13 cellular contexts compared by ENCODE assay signal in the genomic region with DNA sequence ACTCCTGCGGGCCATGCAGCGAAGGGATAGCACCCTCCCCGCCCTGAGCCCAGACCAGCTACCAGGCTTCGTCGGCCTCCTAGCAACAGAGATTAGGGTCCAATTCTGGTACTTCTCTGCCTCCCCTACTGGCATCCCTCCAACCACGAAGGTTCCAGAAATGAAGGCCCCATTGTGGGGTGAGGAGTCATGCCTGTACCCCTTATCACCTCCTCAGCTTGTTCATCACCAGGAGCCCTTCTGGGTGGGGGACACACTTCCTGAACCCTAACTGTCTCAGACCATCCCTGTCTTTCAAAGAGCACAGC. TPM values are rescaled to one million over a fixed set of nuclear protein-coding genes. Genes with fewer than 3 reads are reported as not detected.
DNase-seq lines count a peak whose midpoint lies in the region; ATAC-seq, FAIRE-seq and TF ChIP-seq lines count a peak whose summit lies in the region.
"Had no signal": no experiment of that assay in that cellular context is flagged by ENCODE, and none has a peak within 500 bp of the region (broad histone marks: within the 10 kb centered on the region; RNA-seq: fewer than 3 reads in every experiment).

No MANE protein-coding gene starts in this region.

- no peak for DNase-seq in Calu3
- DNase-seq in astrocyte (ENCODE audit: low read depth) = no peak
- no peak for DNase-seq in keratinocyte (ENCODE audit: low read depth, low spot score)
- no peak for DNase-seq in amniotic stem cell (lab: John Stamatoyannopoulos, UW)
- DNase-seq in activated naive CD4-positive, alpha-beta T cell treated with anti-CD3 and anti-CD28 coated beads for 36 hours = no peak
- DNase-seq: GOT3, midbrain, NCI-H1930, SW 1271 had no signal

- H3K79me2 ChIP-seq in astrocyte (ENCODE audit: insufficient read depth, low read length) (peaks cover 37% of the 10 kb centered on the region), keratinocyte (ENCODE audit: control insufficient read depth, insufficient read depth, low read length) (peaks cover 26% of the 10 kb centered on the region)

- H3K27ac Mint-ChIP-seq in Calu3 (ENCODE audit: unreplicated experiment) (peak overlapping the region; percentile 98), astrocyte (ENCODE audit: unreplicated experiment) (peak overlapping the region; percentile 94)
- H3K27ac Mint-ChIP-seq in activated naive CD4-positive, alpha-beta T cell treated with anti-CD3 and anti-CD28 coated beads for 36 hours = no peak overlapping the region

- H3K9ac ChIP-seq in astrocyte (ENCODE audit: low read length) (peak overlapping the region; percentile 80), keratinocyte (ENCODE audit: control insufficient read depth, extremely low read depth, insufficient read depth, low read length) (peak overlapping the region; percentile 91)

- no peak overlapping the region for H2AFZ ChIP-seq in astrocyte (ENCODE audit: low read depth, low read length)
- H2AFZ ChIP-seq in keratinocyte (ENCODE audit: control insufficient read depth, low read length) = no peak overlapping the region

- dilution Hi-C loops in keratinocyte (cut with MboI; ENCODE audit: extremely low pct_ligation_motif_present, low sequenced_read_pairs) = no loop called here

- H3K4me3 Mint-ChIP-seq in Calu3 (ENCODE audit: low read depth, unreplicated experiment) = peak overlapping the region; percentile 94
- peak overlapping the region; percentile 94 for H3K4me3 Mint-ChIP-seq in astrocyte (ENCODE audit: unreplicated experiment)
- H3K4me3 Mint-ChIP-seq in activated naive CD4-positive, alpha-beta T cell treated with anti-CD3 and anti-CD28 coated beads for 36 hours = no peak overlapping the region

- no peaks in the 10 kb centered on the region for H3K27me3 Mint-ChIP-seq in Calu3 (ENCODE audit: unreplicated experiment)
- H3K27me3 Mint-ChIP-seq in astrocyte (ENCODE audit: low read depth, unreplicated experiment) = no peaks in the 10 kb centered on the region
- peaks cover 20% of the 10 kb centered on the region for H3K27me3 Mint-ChIP-seq in activated naive CD4-positive, alpha-beta T cell treated with anti-CD3 and anti-CD28 coated beads for 36 hours (ENCODE audit: low read depth)

- H3K36me3 ChIP-seq in astrocyte (ENCODE audit: insufficient read depth, low read length) (no peaks in the 10 kb centered on the region), keratinocyte (ENCODE audit: control insufficient read depth in 2 of 2, extremely low read depth in 1 of 2, insufficient read depth in 2 of 2, low read length in 2 of 2) (peaks cover 2 to 7% of the 10 kb centered on the region in 2 experiments)

- TF ChIP-seq CTCF in 22Rv1 (IDR thresholded peaks at IDR 0.05) = no peak
- TF ChIP-seq CTCF in Calu3 (IDR thresholded peaks at IDR 0.05; ENCODE audit: unreplicated experiment) = no peak
- TF ChIP-seq CTCF in astrocyte (IDR thresholded peaks at IDR 0.05; ENCODE audit: insufficient read depth, low read depth, low read length) = no peak
- TF ChIP-seq CTCF in keratinocyte (optimal IDR thresholded peaks at IDR 0.05 in 1 of 3, IDR thresholded peaks at IDR 0.05 in 1 of 3, conservative IDR thresholded peaks at IDR 0.05 in 1 of 3; ENCODE audit: extremely low read depth in 1 of 3, insufficient read depth in 2 of 3, low read length in 3 of 3) = no peak

- H3K27ac ChIP-seq in 22Rv1 (peak overlapping the region; percentile 96), astrocyte (ENCODE audit: low read depth, low read length) (no peak overlapping the region), keratinocyte (ENCODE audit: control insufficient read depth, insufficient read depth, low read length) (no peak overlapping the region)

- CTCF ChIA-PET in Calu3 (lab: Charles Lee) = interaction anchor here (0.6 to 1.3 kb wide), 3 partner anchors 12 to 423 kb away, joined by 3 to 5 read pairs (median 4); no protein-coding TSS in a partner anchor
- CTCF ChIA-PET in activated naive CD4-positive, alpha-beta T cell treated with anti-CD3 and anti-CD28 coated beads for 36 hours (lab: Charles Lee) = no interaction called here

- H3K27me3 ChIP-seq in astrocyte (ENCODE audit: insufficient read depth, low read length) (no peaks in the 10 kb centered on the region), keratinocyte (ENCODE audit: control insufficient read depth, extremely low read depth, insufficient read depth, low read length) (no peaks in the 10 kb centered on the region)

- H4K20me1 ChIP-seq in astrocyte (ENCODE audit: insufficient read depth, low read length) = peaks cover 42% of the 10 kb centered on the region
- peaks cover 12% of the 10 kb centered on the region for H4K20me1 ChIP-seq in keratinocyte (ENCODE audit: control insufficient read depth, extremely low read depth, insufficient read depth, low read length)

- H3K4me1 Mint-ChIP-seq in Calu3 (ENCODE audit: low read depth, unreplicated experiment) = peaks cover 27% of the 10 kb centered on the region
- H3K4me1 Mint-ChIP-seq in astrocyte (ENCODE audit: low read depth, unreplicated experiment) = peaks cover 6% of the 10 kb centered on the region
- peaks cover 17% of the 10 kb centered on the region for H3K4me1 Mint-ChIP-seq in activated naive CD4-positive, alpha-beta T cell treated with anti-CD3 and anti-CD28 coated beads for 36 hours (ENCODE audit: low read depth)

- H3K9me1 ChIP-seq in keratinocyte (ENCODE audit: control insufficient read depth, extremely low read depth, insufficient read depth, low read length) = peaks cover 3% of the 10 kb centered on the region

- H3K9me3 Mint-ChIP-seq in Calu3 (ENCODE audit: low read depth, unreplicated experiment) = no peaks in the 10 kb centered on the region
- no peaks in the 10 kb centered on the region for H3K9me3 Mint-ChIP-seq in astrocyte (ENCODE audit: unreplicated experiment)
- H3K9me3 Mint-ChIP-seq in activated naive CD4-positive, alpha-beta T cell treated with anti-CD3 and anti-CD28 coated beads for 36 hours = no peaks in the 10 kb centered on the region

- no peak for FAIRE-seq in astrocyte (lab: Jason Lieb, UNC)
- no peak for FAIRE-seq in keratinocyte (lab: Jason Lieb, UNC)

- peak overlapping the region; percentile 97 for H3K4me2 ChIP-seq in astrocyte (ENCODE audit: low read length)
- peak overlapping the region; percentile 94 for H3K4me2 ChIP-seq in keratinocyte (ENCODE audit: control insufficient read depth, extremely low read depth, insufficient read depth, low read depth, low read length)

- intact Hi-C loops in Calu3 (cut with micrococcal nuclease; ENCODE audit: unreplicated experiment) = loop anchor here (2.0 kb wide), 1 partner anchor 15 kb away; no protein-coding TSS in a partner anchor
- intact Hi-C loops in activated naive CD4-positive, alpha-beta T cell treated with anti-CD3 and anti-CD28 coated beads for 36 hours (cut with micrococcal nuclease) = no loop called here

- peaks cover 76% of the 10 kb centered on the region for H3K36me3 Mint-ChIP-seq in Calu3 (ENCODE audit: insufficient read depth, unreplicated experiment)
- H3K36me3 Mint-ChIP-seq in astrocyte (ENCODE audit: low read depth, unreplicated experiment) = no peaks in the 10 kb centered on the region
- no peaks in the 10 kb centered on the region for H3K36me3 Mint-ChIP-seq in activated naive CD4-positive, alpha-beta T cell treated with anti-CD3 and anti-CD28 coated beads for 36 hours (ENCODE audit: low read depth)

- BruUV-seq in Calu3 (replicated peaks; lab: Mats Ljungman, UMichigan) = no TSS peak

- no peaks in the 10 kb centered on the region for H3K9me3 ChIP-seq in astrocyte (ENCODE audit: insufficient read depth, low read depth, low read length)
- no peaks in the 10 kb centered on the region for H3K9me3 ChIP-seq in keratinocyte (ENCODE audit: control insufficient read depth, low read depth, low read length)

- ATAC-seq in GM18873 (IDR thresholded peaks at IDR 0.05; ENCODE audit: low FRiP score, unreplicated experiment) = no peak
- no peak for ATAC-seq in GM18511 (IDR thresholded peaks at IDR 0.05; ENCODE audit: unreplicated experiment)

- H3K4me1 ChIP-seq in astrocyte (ENCODE audit: insufficient read depth, low read length) (peaks cover 31% of the 10 kb centered on the region), keratinocyte (ENCODE audit: control insufficient read depth, extremely low read depth, insufficient read depth, low read length) (peaks cover 30% of the 10 kb centered on the region)

- peak overlapping the region; percentile 75 for H3K4me3 ChIP-seq in astrocyte (ENCODE audit: insufficient read depth, low read depth, low read length)
- peak overlapping the region; percentile 82 to 97 (median 90) for H3K4me3 ChIP-seq in keratinocyte (ENCODE audit: control insufficient read depth in 2 of 3, extremely low read depth in 1 of 3, insufficient read depth in 2 of 3, low read depth in 1 of 3, low read length in 3 of 3)

RNA-seq across cellular contexts. Expression of a gene that starts 1.8 kb away (rescaled TPM):
- total RNA-seq in Calu3 (2022) = 111 and 142 TPM in 2 replicates
- total RNA-seq in astrocyte = 78.8 and 80.8 TPM in 2 replicates
- polyA plus RNA-seq in keratinocyte = 24.3 to 36.0 TPM (median 27.3 TPM) in 3 replicates
- 52.2 TPM for polyA plus RNA-seq in keratinocyte (2011; ENCODE audit: low read depth)
- polyA plus RNA-seq in keratinocyte (2011; cell fraction: cytosol; rRNA removed) = 35.3 and 141 TPM in 2 replicates
- polyA plus RNA-seq in keratinocyte (2011; cell fraction: nucleus; rRNA removed) = 15.6 and 36.1 TPM in 2 replicates
- 80.5 and 153 TPM in 2 replicates for polyA plus RNA-seq in keratinocyte (2012; ENCODE audit: low replicate concordance)
- 2.6 to 28.4 TPM (median 4.5 TPM) in 3 replicates for polyA minus RNA-seq in keratinocyte
- 91.1 TPM for polyA minus RNA-seq in keratinocyte (2011; cell fraction: cytosol; rRNA and poly(A)+ RNA removed)
- polyA minus RNA-seq in keratinocyte (2011; cell fraction: nucleus; rRNA and poly(A)+ RNA removed) = 12.3 and 12.4 TPM in 2 replicates
- 1 to 10 TPM; 2.8 to 3.6 TPM for total RNA-seq in activated naive CD4-positive, alpha-beta T cell treated with anti-CD3 and anti-CD28 coated beads for 36 hours
- total RNA-seq: skeletal muscle tissue had no signal

RNA-seq across cellular contexts. Expression of a gene that starts 41.9 kb away (rescaled TPM):
- 2.2 and 2.4 TPM in 2 replicates for total RNA-seq in Calu3 (2022)
- total RNA-seq in astrocyte = 3.8 and 7.5 TPM in 2 replicates
- polyA plus RNA-seq in keratinocyte = 0.06 to 0.49 TPM (median 0.37 TPM) in 3 replicates
- 9.8 TPM for polyA plus RNA-seq in keratinocyte (2011; ENCODE audit: low read depth)
- 0.21 and 0.24 TPM in 2 replicates for polyA plus RNA-seq in keratinocyte (2011; cell fraction: cytosol; rRNA removed)
- 0.23 and 0.27 TPM in 2 replicates for polyA plus RNA-seq in keratinocyte (2011; cell fraction: nucleus; rRNA removed)
- polyA plus RNA-seq in keratinocyte (2012; ENCODE audit: low replicate concordance) = 0.26 and 7.1 TPM in 2 replicates
- polyA minus RNA-seq in keratinocyte = not detected in 3 replicates
- polyA minus RNA-seq in keratinocyte (2011; cell fraction: cytosol; rRNA and poly(A)+ RNA removed) = 2.9 TPM
- 0.31 and 0.84 TPM in 2 replicates for polyA minus RNA-seq in keratinocyte (2011; cell fraction: nucleus; rRNA and poly(A)+ RNA removed)
- total RNA-seq in activated naive CD4-positive, alpha-beta T cell treated with anti-CD3 and anti-CD28 coated beads for 36 hours = under 1 TPM; 0.17 to 0.26 TPM

Comparison
In these comparisons a context has a peak if more than half of its experiments do, and no peak if none do; other contexts are left out.
1. RNA of a gene that starts 1.8 kb away (total RNA-seq): 111 to 142 TPM in Calu3 and 78.8 to 80.8 TPM in astrocyte; 2.8 to 3.6 TPM in activated naive CD4-positive, alpha-beta T cell treated with anti-CD3 and anti-CD28 coated beads for 36 hours; every median in the first group is over 10 times any median in the second.